ENCODE assay signal across 1 cellular context in genomic region chr13:104586010-104586746, GRCh38.
TF ChIP-seq lines count a peak whose summit lies in the region.

No MANE protein-coding gene starts in this region.

TF ChIP-seq in GM23338, 12 proteins besides CTCF, POLR2A, EP300 and RAD21 (continued from another document):
- TF ChIP-seq, protein P1, sequence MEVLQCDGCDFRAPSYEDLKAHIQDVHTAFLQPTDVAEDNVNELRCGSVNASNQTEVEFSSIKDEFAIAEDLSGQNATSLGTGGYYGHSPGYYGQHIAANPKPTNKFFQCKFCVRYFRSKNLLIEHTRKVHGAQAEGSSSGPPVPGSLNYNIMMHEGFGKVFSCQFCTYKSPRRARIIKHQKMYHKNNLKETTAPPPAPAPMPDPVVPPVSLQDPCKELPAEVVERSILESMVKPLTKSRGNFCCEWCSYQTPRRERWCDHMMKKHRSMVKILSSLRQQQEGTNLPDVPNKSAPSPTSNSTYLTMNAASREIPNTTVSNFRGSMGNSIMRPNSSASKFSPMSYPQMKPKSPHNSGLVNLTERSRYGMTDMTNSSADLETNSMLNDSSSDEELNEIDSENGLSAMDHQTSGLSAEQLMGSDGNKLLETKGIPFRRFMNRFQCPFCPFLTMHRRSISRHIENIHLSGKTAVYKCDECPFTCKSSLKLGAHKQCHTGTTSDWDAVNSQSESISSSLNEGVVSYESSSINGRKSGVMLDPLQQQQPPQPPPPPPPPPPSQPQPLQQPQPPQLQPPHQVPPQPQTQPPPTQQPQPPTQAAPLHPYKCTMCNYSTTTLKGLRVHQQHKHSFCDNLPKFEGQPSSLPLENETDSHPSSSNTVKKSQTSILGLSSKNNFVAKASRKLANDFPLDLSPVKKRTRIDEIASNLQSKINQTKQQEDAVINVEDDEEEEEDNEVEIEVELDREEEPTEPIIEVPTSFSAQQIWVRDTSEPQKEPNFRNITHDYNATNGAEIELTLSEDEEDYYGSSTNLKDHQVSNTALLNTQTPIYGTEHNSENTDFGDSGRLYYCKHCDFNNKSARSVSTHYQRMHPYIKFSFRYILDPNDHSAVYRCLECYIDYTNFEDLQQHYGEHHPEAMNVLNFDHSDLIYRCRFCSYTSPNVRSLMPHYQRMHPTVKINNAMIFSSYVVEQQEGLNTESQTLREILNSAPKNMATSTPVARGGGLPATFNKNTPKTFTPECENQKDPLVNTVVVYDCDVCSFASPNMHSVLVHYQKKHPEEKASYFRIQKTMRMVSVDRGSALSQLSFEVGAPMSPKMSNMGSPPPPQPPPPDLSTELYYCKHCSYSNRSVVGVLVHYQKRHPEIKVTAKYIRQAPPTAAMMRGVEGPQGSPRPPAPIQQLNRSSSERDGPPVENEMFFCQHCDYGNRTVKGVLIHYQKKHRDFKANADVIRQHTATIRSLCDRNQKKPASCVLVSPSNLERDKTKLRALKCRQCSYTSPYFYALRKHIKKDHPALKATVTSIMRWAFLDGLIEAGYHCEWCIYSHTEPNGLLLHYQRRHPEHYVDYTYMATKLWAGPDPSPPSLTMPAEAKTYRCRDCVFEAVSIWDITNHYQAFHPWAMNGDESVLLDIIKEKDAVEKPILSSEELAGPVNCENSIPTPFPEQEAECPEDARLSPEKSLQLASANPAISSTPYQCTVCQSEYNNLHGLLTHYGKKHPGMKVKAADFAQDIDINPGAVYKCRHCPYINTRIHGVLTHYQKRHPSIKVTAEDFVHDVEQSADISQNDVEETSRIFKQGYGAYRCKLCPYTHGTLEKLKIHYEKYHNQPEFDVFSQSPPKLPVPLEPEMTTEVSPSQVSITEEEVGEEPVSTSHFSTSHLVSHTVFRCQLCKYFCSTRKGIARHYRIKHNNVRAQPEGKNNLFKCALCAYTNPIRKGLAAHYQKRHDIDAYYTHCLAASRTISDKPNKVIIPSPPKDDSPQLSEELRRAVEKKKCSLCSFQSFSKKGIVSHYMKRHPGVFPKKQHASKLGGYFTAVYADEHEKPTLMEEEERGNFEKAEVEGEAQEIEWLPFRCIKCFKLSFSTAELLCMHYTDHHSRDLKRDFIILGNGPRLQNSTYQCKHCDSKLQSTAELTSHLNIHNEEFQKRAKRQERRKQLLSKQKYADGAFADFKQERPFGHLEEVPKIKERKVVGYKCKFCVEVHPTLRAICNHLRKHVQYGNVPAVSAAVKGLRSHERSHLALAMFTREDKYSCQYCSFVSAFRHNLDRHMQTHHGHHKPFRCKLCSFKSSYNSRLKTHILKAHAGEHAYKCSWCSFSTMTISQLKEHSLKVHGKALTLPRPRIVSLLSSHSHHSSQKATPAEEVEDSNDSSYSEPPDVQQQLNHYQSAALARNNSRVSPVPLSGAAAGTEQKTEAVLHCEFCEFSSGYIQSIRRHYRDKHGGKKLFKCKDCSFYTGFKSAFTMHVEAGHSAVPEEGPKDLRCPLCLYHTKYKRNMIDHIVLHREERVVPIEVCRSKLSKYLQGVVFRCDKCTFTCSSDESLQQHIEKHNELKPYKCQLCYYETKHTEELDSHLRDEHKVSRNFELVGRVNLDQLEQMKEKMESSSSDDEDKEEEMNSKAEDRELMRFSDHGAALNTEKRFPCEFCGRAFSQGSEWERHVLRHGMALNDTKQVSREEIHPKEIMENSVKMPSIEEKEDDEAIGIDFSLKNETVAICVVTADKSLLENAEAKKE (CRISPR knock-in tag; IDR thresholded peaks at IDR 0.05): no peak
- TF ChIP-seq REST (IDR thresholded peaks at IDR 0.05; ENCODE audit: unreplicated experiment) (no peak), CREB1 (CRISPR knock-in tag; IDR thresholded peaks at IDR 0.05; ENCODE audit: low read depth) (no peak), ZNF331 (CRISPR knock-in tag; IDR thresholded peaks at IDR 0.05; ENCODE audit: low read depth) (no peak), JUNB (IDR thresholded peaks at IDR 0.05; ENCODE audit: unreplicated experiment) (no peak), NANOG (IDR thresholded peaks at IDR 0.05; ENCODE audit: borderline replicate concordance) (no peak), EZH2phosphoT487 (IDR thresholded peaks at IDR 0.05; ENCODE audit: unreplicated experiment) (no peak)
TF ChIP-seq in GM23338: peak in this region for 0.
